20 cellular contexts compared by ENCODE assay signal in the genomic region with DNA sequence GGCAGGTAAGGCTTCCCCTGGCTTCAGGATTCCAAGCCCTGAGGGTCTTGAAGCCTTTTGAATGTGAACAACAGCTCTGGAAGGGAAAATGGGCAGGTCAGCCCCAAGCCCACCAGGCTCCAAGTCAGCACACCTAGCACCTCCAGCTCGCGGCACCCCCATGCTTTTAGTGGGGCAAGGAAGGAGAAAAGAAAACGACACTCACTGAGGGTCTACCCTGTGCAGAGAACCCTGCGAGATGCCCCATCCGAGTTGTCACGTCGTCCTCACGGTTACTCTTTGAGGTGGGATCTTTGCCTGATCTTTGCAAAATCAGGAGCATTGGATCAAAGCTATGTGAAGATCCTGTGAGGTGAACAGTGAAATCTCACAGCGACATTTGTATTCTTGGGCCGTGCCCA. TPM values are rescaled to one million over a fixed set of nuclear protein-coding genes. Genes with fewer than 3 reads are reported as not detected.
A peak's percentile ranks its signal among the peaks of the same experiment; 100 is the strongest.
DNase-seq lines count a peak whose midpoint lies in the region; ATAC-seq, FAIRE-seq and TF ChIP-seq lines count a peak whose summit lies in the region.
"Had no signal": no experiment of that assay in that cellular context is flagged by ENCODE, and none has a peak within 500 bp of the region (broad histone marks: within the 10 kb centered on the region; RNA-seq: fewer than 3 reads in every experiment).

No MANE protein-coding gene starts in this region.

- H3K9ac ChIP-seq in endodermal cell (ENCODE audit: extremely low read depth, low read length, poor library complexity, severe bottlenecking), result no peak overlapping the region
- H3K9ac ChIP-seq: BLaER1 treated with 17β-estradiol and CSF1 and Interleukin-3, amounts not matched to agents 10 nM and 100 nM had no signal

- H3K27me3 Mint-ChIP-seq in stimulated activated naive CD8-positive, alpha-beta T cell treated with anti-CD3 and anti-CD28 coated beads, Interleukin-15, amount 100 ng/mL, for 72 hours, result no peaks in the 10 kb centered on the region
- peaks cover 19% of the 10 kb centered on the region for H3K27me3 Mint-ChIP-seq in endodermal cell (ENCODE audit: insufficient read depth)

- H3K27ac Mint-ChIP-seq in stimulated activated naive CD8-positive, alpha-beta T cell treated with anti-CD3 and anti-CD28 coated beads, Interleukin-15, amount 100 ng/mL, for 72 hours, result no peak overlapping the region
- no peak overlapping the region for H3K27ac Mint-ChIP-seq in endodermal cell
- H3K27ac Mint-ChIP-seq: CD8-positive, alpha-beta T cell had no signal

- H3K9me3 ChIP-seq in endodermal cell (ENCODE audit: control insufficient read depth, low read length), result no peaks in the 10 kb centered on the region
- H3K9me3 ChIP-seq: BLaER1 treated with 17β-estradiol and CSF1 and Interleukin-3, amounts not matched to agents 10 nM and 100 nM had no signal

- no peak overlapping the region for H3K4me3 ChIP-seq in endodermal cell (ENCODE audit: low read length)
- H3K4me3 ChIP-seq: BLaER1 treated with 17β-estradiol and CSF1 and Interleukin-3, amounts not matched to agents 10 nM and 100 nM had no signal

- H3K4me1 Mint-ChIP-seq in stimulated activated naive CD8-positive, alpha-beta T cell treated with anti-CD3 and anti-CD28 coated beads, Interleukin-15, amount 100 ng/mL, for 72 hours, result no peaks in the 10 kb centered on the region
- H3K4me1 Mint-ChIP-seq in endodermal cell, result no peaks in the 10 kb centered on the region

- peaks cover 25% of the 10 kb centered on the region for H3K27me3 ChIP-seq in endodermal cell (ENCODE audit: control insufficient read depth, insufficient read depth, low read length, poor library complexity, severe bottlenecking)
- H3K27me3 ChIP-seq: BLaER1 treated with 17β-estradiol and CSF1 and Interleukin-3, amounts not matched to agents 10 nM and 100 nM had no signal

- no peaks in the 10 kb centered on the region for H3K9me3 Mint-ChIP-seq in stimulated activated naive CD8-positive, alpha-beta T cell treated with anti-CD3 and anti-CD28 coated beads, Interleukin-15, amount 100 ng/mL, for 72 hours
- peaks cover 4% of the 10 kb centered on the region for H3K9me3 Mint-ChIP-seq in endodermal cell
- H3K9me3 Mint-ChIP-seq: CD8-positive, alpha-beta T cell had no signal

- no peak overlapping the region for H3K4me3 Mint-ChIP-seq in stimulated activated naive CD8-positive, alpha-beta T cell treated with anti-CD3 and anti-CD28 coated beads, Interleukin-15, amount 100 ng/mL, for 72 hours
- H3K4me3 Mint-ChIP-seq in endodermal cell, result no peak overlapping the region
- H3K4me3 Mint-ChIP-seq: CD8-positive, alpha-beta T cell had no signal

- no peak overlapping the region for H3K27ac ChIP-seq in endodermal cell (ENCODE audit: low read depth, low read length)
- H3K27ac ChIP-seq: BLaER1 treated with 17β-estradiol and CSF1 and Interleukin-3, amounts not matched to agents 10 nM and 100 nM had no signal

- FAIRE-seq in GM19239 (lab: Jason Lieb, UNC), result no peak
- FAIRE-seq: GM12892, GM18507, H1 had no signal

- peaks cover 9% of the 10 kb centered on the region for H3K36me3 Mint-ChIP-seq in endodermal cell (ENCODE audit: low read depth)
- H3K36me3 Mint-ChIP-seq: CD8-positive, alpha-beta T cell had no signal

- DNase-seq in stimulated activated naive CD8-positive, alpha-beta T cell treated with anti-CD3 and anti-CD28 coated beads, Interleukin-15, Interleukin-2, amounts not matched to agents 100 U/mL and 50 U/mL, for 24 hours, result peak; percentile 1
- no peak for DNase-seq in stimulated activated naive CD8-positive, alpha-beta T cell treated with anti-CD3 and anti-CD28 coated beads, Interleukin-15, amount 100 ng/mL, for 72 hours
- peak; percentile 36 for DNase-seq in endodermal cell
- DNase-seq in sciatic nerve (ENCODE audit: low spot score), result peak; percentile 28
- DNase-seq in GM19239 (ENCODE audit: insufficient read length, low spot score), result no peak
- DNase-seq in midbrain (lab: John Stamatoyannopoulos, UW), result no peak
- DNase-seq: CD8-positive, alpha-beta T cell; DMS79; KBM-7; NCI-H1105; NCI-H2081; NCI-H2171 treated with DMSO at 0.1 percent for 48 hours; NCI-H446 treated with DMSO at 0.1 percent for 48 hours; OCI-M1; SHP77 had no signal

- intact Hi-C loops in sciatic nerve (cut with DNase I), result no loop called here

- H3K36me3 ChIP-seq in endodermal cell (ENCODE audit: control insufficient read depth, insufficient read depth, low read length), result no peaks in the 10 kb centered on the region
- H3K36me3 ChIP-seq: BLaER1 treated with 17β-estradiol and CSF1 and Interleukin-3, amounts not matched to agents 10 nM and 100 nM had no signal

- ATAC-seq in stimulated activated naive CD8-positive, alpha-beta T cell treated with anti-CD3 and anti-CD28 coated beads, Interleukin-15, Interleukin-2, amounts not matched to agents 100 U/mL and 50 U/mL, for 24 hours, result no peak
- ATAC-seq in stimulated activated naive CD8-positive, alpha-beta T cell treated with anti-CD3 and anti-CD28 coated beads, Interleukin-15, amount 100 ng/mL, for 72 hours, result no peak
- ATAC-seq in sciatic nerve, result no peak
- ATAC-seq in GM19035 (IDR thresholded peaks at IDR 0.05; ENCODE audit: unreplicated experiment), result no peak
- ATAC-seq: CD8-positive, alpha-beta T cell had no signal

- no peaks in the 10 kb centered on the region for H3K4me1 ChIP-seq in endodermal cell (ENCODE audit: control insufficient read depth, insufficient read depth, low read length)

- no peak for TF ChIP-seq CTCF in endodermal cell (conservative IDR thresholded peaks at IDR 0.05)

- 89 to 91% methylated on average over 10 of the region's 10 CpGs for WGBS in endodermal cell (ENCODE audit: insufficient coverage in 1 of 2, insufficient read length in 1 of 2), 2 experiments

RNA-seq across cellular contexts. Expression of gene F10, which starts 5.7 kb away (rescaled TPM):
- 10 to 100 TPM; 18.7 to 32.4 TPM for total RNA-seq in endodermal cell
- polyA plus RNA-seq in endodermal cell (2013, experiment 1 of 2), result 15.5 TPM
- 18.2 TPM for polyA plus RNA-seq in endodermal cell (2013, experiment 2 of 2)
- 14.2 TPM for total RNA-seq in sciatic nerve
- total RNA-seq: CD8-positive, alpha-beta T cell had no signal

RNA-seq across cellular contexts. Expression of gene F7, which starts 11.3 kb away (rescaled TPM):
- 1 to 10 TPM; 4.7 to 6.4 TPM for total RNA-seq in endodermal cell
- 2.3 TPM for polyA plus RNA-seq in endodermal cell (2013, experiment 1 of 2)
- 1.2 TPM for polyA plus RNA-seq in endodermal cell (2013, experiment 2 of 2)
- 0.27 TPM for total RNA-seq in sciatic nerve
- total RNA-seq: CD8-positive, alpha-beta T cell had no signal

RNA-seq across cellular contexts. Expression of gene PROZ, which starts 41.6 kb away (rescaled TPM):
- total RNA-seq in endodermal cell, result under 1 TPM; 0.40 to 0.84 TPM
- polyA plus RNA-seq in endodermal cell (2013, experiment 1 of 2), result 0.53 TPM
- not detected for polyA plus RNA-seq in endodermal cell (2013, experiment 2 of 2)
- total RNA-seq in sciatic nerve, result not detected
- total RNA-seq: CD8-positive, alpha-beta T cell; H1 had no signal
- polyA plus RNA-seq: H1 had no signal

Comparison
In these comparisons a context has a peak if more than half of its experiments do, and no peak if none do; other contexts are left out.
1. DNase-seq: peak in stimulated activated naive CD8-positive, alpha-beta T cell treated with anti-CD3 and anti-CD28 coated beads, Interleukin-15, Interleukin-2, amounts not matched to agents 100 U/mL and 50 U/mL, for 24 hours (single experiment), endodermal cell (single experiment) and sciatic nerve (single experiment); none in stimulated activated naive CD8-positive, alpha-beta T cell treated with anti-CD3 and anti-CD28 coated beads, Interleukin-15, amount 100 ng/mL, for 72 hours (0 of 2), GM19239 (single experiment) and midbrain (single experiment).